Comparison of ENCODE assay signal across 18 cellular contexts in the genomic region with DNA sequence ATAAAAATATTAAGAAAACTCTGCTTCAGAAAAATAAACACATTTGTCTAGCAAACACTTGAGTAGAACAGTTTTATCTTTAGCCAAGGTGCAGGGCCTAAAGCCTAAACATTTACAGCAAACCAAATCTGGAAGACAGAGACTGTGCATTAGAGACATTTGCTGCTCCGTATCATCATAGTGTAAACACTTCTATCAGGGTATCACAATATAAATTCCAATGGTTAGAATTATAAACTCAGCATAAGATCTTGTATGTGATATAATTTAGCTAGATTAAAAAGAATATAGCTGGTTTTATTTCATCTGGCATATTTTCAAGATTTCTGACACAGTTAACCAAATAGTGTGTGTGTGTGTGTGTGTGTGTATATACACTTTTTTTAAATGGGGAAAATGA.
DNase-seq lines count a peak whose midpoint lies in the region; ATAC-seq and TF ChIP-seq lines count a peak whose summit lies in the region.
"Had no signal": no experiment of that assay in that cellular context is flagged by ENCODE, and none has a peak within 500 bp of the region (broad histone marks: within the 10 kb centered on the region; RNA-seq: fewer than 3 reads in every experiment).

No MANE protein-coding gene starts in this region.

- no peak overlapping the region for H3K4me3 ChIP-seq in fibroblast of villous mesenchyme (ENCODE audit: low read depth, low read length)
- H3K4me3 ChIP-seq: A549; BLaER1 treated with 17β-estradiol and CSF1 and Interleukin-3, amounts not matched to agents 10 nM and 100 nM had no signal

- no peak for ATAC-seq in HG03045 (IDR thresholded peaks at IDR 0.05; ENCODE audit: unreplicated experiment)
- ATAC-seq: A549; CD8-positive, alpha-beta T cell had no signal

- peak; percentile 7 for DNase-seq in EH (ENCODE audit: low read depth)
- peak; percentile 69 for DNase-seq in fibroblast of villous mesenchyme (ENCODE audit: low read depth)
- no peak for DNase-seq in NCI-H69 (lab: John Stamatoyannopoulos, UW)
- no peak for DNase-seq in NCI-H82 treated with DMSO at 0.1 percent for 48 hours (lab: John Stamatoyannopoulos, UW; ENCODE audit: unreplicated experiment)
- DNase-seq: AML-193; Caco-2; Calu3; CD4-positive, alpha-beta T cell; CD8-positive, alpha-beta T cell; DMS79 treated with DMSO at 0.1 percent for 48 hours; EL; GDM1 had no signal

- TF ChIP-seq CTCF in 22Rv1 (IDR thresholded peaks at IDR 0.05) (no peak), VCaP (conservative IDR thresholded peaks at IDR 0.05) (no peak), fibroblast of villous mesenchyme (IDR thresholded peaks at IDR 0.05; ENCODE audit: insufficient read depth, low read depth, low read length) (no peak)

- H3K27ac ChIP-seq in 22Rv1 (peak overlapping the region; percentile 53; the same call in 1 of the 2 replicates), VCaP (peak overlapping the region; percentile 31; the same call in 1 of the 2 replicates)
- H3K27ac ChIP-seq: A549; BLaER1 treated with 17β-estradiol and CSF1 and Interleukin-3, amounts not matched to agents 10 nM and 100 nM; C4-2B had no signal

Comparison
In these comparisons a context has a peak if more than half of its experiments do, and no peak if none do; other contexts are left out.
1. DNase-seq: peak in EH (single experiment) and fibroblast of villous mesenchyme (single experiment); none in NCI-H69 (single experiment) and NCI-H82 treated with DMSO at 0.1 percent for 48 hours (single experiment).